Comparison of ENCODE assay signal across 9 cellular contexts in the genomic region with DNA sequence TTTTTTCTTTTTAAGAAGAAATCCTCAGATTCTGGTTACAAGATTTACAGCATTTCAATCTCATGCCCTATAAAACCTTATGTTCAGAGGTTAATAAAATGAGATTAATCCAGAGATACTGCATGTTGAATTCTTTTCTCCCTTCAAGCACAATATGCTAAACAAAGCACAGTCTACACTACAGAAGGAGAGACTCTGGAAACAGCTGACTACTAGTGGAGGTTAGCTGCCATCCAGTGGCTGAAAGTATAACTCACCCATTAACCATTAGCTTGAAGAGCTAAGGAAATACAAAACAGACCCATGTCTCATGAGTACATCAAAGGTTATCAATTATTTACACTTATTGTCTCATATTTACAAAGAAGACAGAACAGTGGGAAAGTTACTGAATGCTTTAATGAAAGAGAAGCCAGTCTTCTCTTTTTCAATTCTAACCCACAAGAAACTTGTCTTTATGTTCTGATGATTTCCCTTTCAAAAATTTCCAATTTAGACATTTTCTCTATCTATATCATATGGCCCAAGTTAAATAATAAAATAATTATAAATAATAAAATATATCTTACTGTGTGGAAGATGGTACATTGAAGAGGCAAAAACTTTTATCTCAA. TPM values are rescaled to one million over a fixed set of nuclear protein-coding genes. Genes with fewer than 3 reads are reported as not detected.
DNase-seq lines count a peak whose midpoint lies in the region; ATAC-seq and TF ChIP-seq lines count a peak whose summit lies in the region.
"Had no signal": no experiment of that assay in that cellular context is flagged by ENCODE, and none has a peak within 500 bp of the region (broad histone marks: within the 10 kb centered on the region; RNA-seq: fewer than 3 reads in every experiment).

No MANE protein-coding gene starts in this region.

- TF ChIP-seq CTCF in GM23338 (conservative IDR thresholded peaks at IDR 0.05; ENCODE audit: low read depth in 2 of 2) = peak; percentile 91 to 95
- TF ChIP-seq CTCF in OCI-LY3 (IDR thresholded peaks at IDR 0.05; ENCODE audit: low read depth, low read length) = peak; percentile 54
- TF ChIP-seq CTCF in endodermal cell (conservative IDR thresholded peaks at IDR 0.05) = peak; percentile 92
- peak in 1 of 4 experiments; percentile 35 for TF ChIP-seq CTCF in sigmoid colon (IDR thresholded peaks at IDR 0.05)

- H3K36me3 ChIP-seq in GM23338 (ENCODE audit: insufficient read depth) (no peaks in the 10 kb centered on the region), OCI-LY3 (replicated peaks; ENCODE audit: low read depth, low read length) (no peaks in the 10 kb centered on the region), endodermal cell (ENCODE audit: control insufficient read depth, insufficient read depth, low read length) (no peaks in the 10 kb centered on the region), sigmoid colon (no peaks in the 10 kb centered on the region)
- H3K36me3 ChIP-seq: BLaER1 had no signal

- TF ChIP-seq POLR2A in sigmoid colon (IDR thresholded peaks at IDR 0.05) = no peak

- H3K9ac ChIP-seq in OCI-LY3 (ENCODE audit: low read length) (no peak overlapping the region), endodermal cell (ENCODE audit: extremely low read depth, low read length, poor library complexity, severe bottlenecking) (no peak overlapping the region)
- H3K9ac ChIP-seq: BLaER1 had no signal

- ATAC-seq in GM23338 = peak; percentile 98

- H3K36me3 Mint-ChIP-seq in GM23338 (ENCODE audit: low read depth) (no peaks in the 10 kb centered on the region), endodermal cell (ENCODE audit: low read depth) (no peaks in the 10 kb centered on the region)

- DNase-seq in NOMO-1 treated with DMSO at 0.1 percent for 48 hours (lab: John Stamatoyannopoulos, UW; ENCODE audit: unreplicated experiment) (peak; percentile 59), NOMO-1 treated with dmso at 0.1 percent for 144 hours (lab: John Stamatoyannopoulos, UW; ENCODE audit: unreplicated experiment) (no peak), GM23338 (ENCODE audit: low spot score) (peak; percentile 89), KG1 (lab: John Stamatoyannopoulos, UW) (peak; percentile 16), endodermal cell (peak; percentile 71), myocyte (ENCODE audit: low read depth) (peak; percentile 77), sigmoid colon (no peak)

- no peaks in the 10 kb centered on the region for H3F3A ChIP-seq in GM23338 (replicated peaks; ENCODE audit: low read depth)

- H3K4me1 Mint-ChIP-seq in GM23338 (peaks cover 2% of the 10 kb centered on the region; the same call in 1 of the 3 replicates), endodermal cell (no peaks in the 10 kb centered on the region)

- H3K79me2 ChIP-seq in GM23338 (replicated peaks; ENCODE audit: insufficient read depth) (no peaks in the 10 kb centered on the region), OCI-LY3 (ENCODE audit: low read length) (no peaks in the 10 kb centered on the region)

- H3K27ac Mint-ChIP-seq in GM23338 (no peak overlapping the region), endodermal cell (no peak overlapping the region)

- H3K27ac ChIP-seq in GM23338 (ENCODE audit: low read depth) (no peak overlapping the region), OCI-LY3 (ENCODE audit: low read length) (no peak overlapping the region), endodermal cell (ENCODE audit: low read depth, low read length) (no peak overlapping the region), sigmoid colon (no peak overlapping the region)
- H3K27ac ChIP-seq: BLaER1 had no signal

- TF ChIP-seq EP300 in sigmoid colon (IDR thresholded peaks at IDR 0.05) = no peak

- H3K9me2 ChIP-seq in GM23338 (ENCODE audit: insufficient read depth) = no peaks in the 10 kb centered on the region

- intact Hi-C loops in sigmoid colon (cut with DNase I) = no loop called here

- H3K4me1 ChIP-seq in GM23338 (ENCODE audit: insufficient read depth) (no peaks in the 10 kb centered on the region), OCI-LY3 (ENCODE audit: low read length) (no peaks in the 10 kb centered on the region), endodermal cell (ENCODE audit: control insufficient read depth, insufficient read depth, low read length) (no peaks in the 10 kb centered on the region), sigmoid colon (no peaks in the 10 kb centered on the region)
- H3K4me1 ChIP-seq: BLaER1 had no signal

- H3K4me3 ChIP-seq in GM23338 (no peak overlapping the region), OCI-LY3 (ENCODE audit: low read length) (no peak overlapping the region), endodermal cell (ENCODE audit: low read length) (no peak overlapping the region), sigmoid colon (no peak overlapping the region)
- H3K4me3 ChIP-seq: BLaER1 had no signal

- no peaks in the 10 kb centered on the region for H3K27me3 Mint-ChIP-seq in GM23338 (ENCODE audit: insufficient read depth, low read depth, poor library complexity)
- H3K27me3 Mint-ChIP-seq in endodermal cell (ENCODE audit: insufficient read depth) = peaks cover 2% of the 10 kb centered on the region

- no peak overlapping the region for H2AFZ ChIP-seq in GM23338
- H2AFZ ChIP-seq in OCI-LY3 (ENCODE audit: low read depth, low read length) = no peak overlapping the region

- H3K4me2 ChIP-seq in GM23338 (no peak overlapping the region), OCI-LY3 (ENCODE audit: low read length) (no peak overlapping the region)
- H3K4me2 ChIP-seq: BLaER1 had no signal

- H3K9me3 Mint-ChIP-seq in GM23338 (no peaks in the 10 kb centered on the region), endodermal cell (no peaks in the 10 kb centered on the region)

- H3K9me3 ChIP-seq in OCI-LY3 (ENCODE audit: insufficient read depth, low read length) = no peaks in the 10 kb centered on the region
- H3K9me3 ChIP-seq in endodermal cell (ENCODE audit: control insufficient read depth, low read length) = no peaks in the 10 kb centered on the region
- no peaks in the 10 kb centered on the region for H3K9me3 ChIP-seq in sigmoid colon

- H3K27me3 ChIP-seq in GM23338 (ENCODE audit: insufficient read depth) (no peaks in the 10 kb centered on the region), OCI-LY3 (ENCODE audit: low read depth, low read length) (no peaks in the 10 kb centered on the region), endodermal cell (ENCODE audit: control insufficient read depth, insufficient read depth, low read length, poor library complexity, severe bottlenecking) (no peaks in the 10 kb centered on the region), sigmoid colon (no peaks in the 10 kb centered on the region)
- H3K27me3 ChIP-seq: BLaER1 had no signal

- H3K4me3 Mint-ChIP-seq in GM23338 = no peak overlapping the region
- H3K4me3 Mint-ChIP-seq in endodermal cell = no peak overlapping the region

- H4K20me1 ChIP-seq in GM23338 (replicated peaks; ENCODE audit: insufficient read depth) (no peaks in the 10 kb centered on the region), OCI-LY3 (ENCODE audit: insufficient read depth, low read length) (no peaks in the 10 kb centered on the region)
- H4K20me1 ChIP-seq: BLaER1 had no signal

TF ChIP-seq in GM23338, 12 proteins besides CTCF, POLR2A, EP300 and RAD21 (continues in another document):
- TF ChIP-seq CREB1 (CRISPR knock-in tag; IDR thresholded peaks at IDR 0.05; ENCODE audit: low read depth) = no peak
- TF ChIP-seq STAT1 (IDR thresholded peaks at IDR 0.05; ENCODE audit: unreplicated experiment) = no peak
- TF ChIP-seq, protein P1, sequence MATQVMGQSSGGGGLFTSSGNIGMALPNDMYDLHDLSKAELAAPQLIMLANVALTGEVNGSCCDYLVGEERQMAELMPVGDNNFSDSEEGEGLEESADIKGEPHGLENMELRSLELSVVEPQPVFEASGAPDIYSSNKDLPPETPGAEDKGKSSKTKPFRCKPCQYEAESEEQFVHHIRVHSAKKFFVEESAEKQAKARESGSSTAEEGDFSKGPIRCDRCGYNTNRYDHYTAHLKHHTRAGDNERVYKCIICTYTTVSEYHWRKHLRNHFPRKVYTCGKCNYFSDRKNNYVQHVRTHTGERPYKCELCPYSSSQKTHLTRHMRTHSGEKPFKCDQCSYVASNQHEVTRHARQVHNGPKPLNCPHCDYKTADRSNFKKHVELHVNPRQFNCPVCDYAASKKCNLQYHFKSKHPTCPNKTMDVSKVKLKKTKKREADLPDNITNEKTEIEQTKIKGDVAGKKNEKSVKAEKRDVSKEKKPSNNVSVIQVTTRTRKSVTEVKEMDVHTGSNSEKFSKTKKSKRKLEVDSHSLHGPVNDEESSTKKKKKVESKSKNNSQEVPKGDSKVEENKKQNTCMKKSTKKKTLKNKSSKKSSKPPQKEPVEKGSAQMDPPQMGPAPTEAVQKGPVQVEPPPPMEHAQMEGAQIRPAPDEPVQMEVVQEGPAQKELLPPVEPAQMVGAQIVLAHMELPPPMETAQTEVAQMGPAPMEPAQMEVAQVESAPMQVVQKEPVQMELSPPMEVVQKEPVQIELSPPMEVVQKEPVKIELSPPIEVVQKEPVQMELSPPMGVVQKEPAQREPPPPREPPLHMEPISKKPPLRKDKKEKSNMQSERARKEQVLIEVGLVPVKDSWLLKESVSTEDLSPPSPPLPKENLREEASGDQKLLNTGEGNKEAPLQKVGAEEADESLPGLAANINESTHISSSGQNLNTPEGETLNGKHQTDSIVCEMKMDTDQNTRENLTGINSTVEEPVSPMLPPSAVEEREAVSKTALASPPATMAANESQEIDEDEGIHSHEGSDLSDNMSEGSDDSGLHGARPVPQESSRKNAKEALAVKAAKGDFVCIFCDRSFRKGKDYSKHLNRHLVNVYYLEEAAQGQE (IDR thresholded peaks at IDR 0.05; ENCODE audit: unreplicated experiment) = no peak
- no peak for TF ChIP-seq JUNB (IDR thresholded peaks at IDR 0.05; ENCODE audit: unreplicated experiment)
- TF ChIP-seq NANOG (IDR thresholded peaks at IDR 0.05; ENCODE audit: borderline replicate concordance) = no peak
- no peak for TF ChIP-seq EZH2phosphoT487 (IDR thresholded peaks at IDR 0.05; ENCODE audit: unreplicated experiment)

RNA-seq across cellular contexts. Expression of a gene that starts 12.7 kb away (rescaled TPM):
- 0.19 and 0.56 TPM in 2 replicates for total RNA-seq in GM23338 (2014; rRNA removed; shearing (Covaris generic))
- polyA plus RNA-seq in GM23338 (2016; fragmentation: Nextera tagmentation; extraction: Ambion mirVana) (0.97 and 1.2 TPM in 2 replicates), sigmoid colon (under 1 TPM in 1 of 3 donors, not detected in 2; 0.04 TPM)
- total RNA-seq in endodermal cell (1 to 10 TPM in 1 of 2 donors, under 1 TPM in 1; 0.84 to 1.8 TPM), myocyte (0.57 and 1.5 TPM in 2 replicates), sigmoid colon (under 1 TPM; under 0.01 to 0.41 (median 0.26) TPM)
- 0.21 TPM for polyA plus RNA-seq in endodermal cell (2013, experiment 1 of 2)
- 0.66 TPM for polyA plus RNA-seq in endodermal cell (2013, experiment 2 of 2)
- polyA plus RNA-seq in myocyte (2012) = 0.53 TPM

Comparison
In these comparisons a context has a peak if more than half of its experiments do, and no peak if none do; other contexts are left out.
1. DNase-seq: peak in NOMO-1 treated with DMSO at 0.1 percent for 48 hours (single experiment), GM23338 (single experiment), KG1 (single experiment), endodermal cell (single experiment) and myocyte (single experiment); none in NOMO-1 treated with dmso at 0.1 percent for 144 hours (single experiment) and sigmoid colon (single experiment).